ENCODE assay signal across 24 cellular contexts in genomic region chr10:126066491-126066890, GRCh38.
"Had no signal": no experiment of that assay in that cellular context is flagged by ENCODE, and none has a peak within 500 bp of the region (broad histone marks: within the 10 kb centered on the region; RNA-seq: fewer than 3 reads in every experiment).

No MANE protein-coding gene starts in this region.

- H3K79me2 ChIP-seq: hepatocyte had no signal

- H3K27ac ChIP-seq: gastroesophageal sphincter, hepatocyte, stomach, thyroid gland, upper lobe of left lung had no signal

- H3K4me1 ChIP-seq: upper lobe of left lung had no signal

- H3K36me3 Mint-ChIP-seq: activated naive CD4-positive, alpha-beta T cell treated with anti-CD3 and anti-CD28 coated beads, Interleukin-2, amount 50 U/mL, for 72 hours; naive thymus-derived CD4-positive, alpha-beta T cell; stimulated activated naive B cell treated with anti-CD40 and anti-IgM and Interleukin-4, amounts not matched to agents 10 μg/mL and 1 μg/mL and 100 μg/mL, for 72 hours had no signal

- H3K4me3 Mint-ChIP-seq: activated CD4-positive, alpha-beta T cell treated with anti-CD3 and anti-CD28 coated beads for 36 hours; activated T-cell treated with anti-CD3 and anti-CD28 coated beads, Interleukin-2, amount 50 U/mL, for 72 hours; central memory CD8-positive, alpha-beta T cell; naive thymus-derived CD4-positive, alpha-beta T cell; neural crest cell; stimulated activated naive B cell treated with anti-CD40 and anti-IgM and Interleukin-4, amounts not matched to agents 10 μg/mL and 1 μg/mL and 100 μg/mL, for 72 hours had no signal

- H3K9me3 Mint-ChIP-seq: activated naive CD4-positive, alpha-beta T cell treated with anti-CD3 and anti-CD28 coated beads, Interleukin-2, amount 50 U/mL, for 72 hours; activated T-cell treated with anti-CD3 and anti-CD28 coated beads, Interleukin-2, amount 50 U/mL, for 72 hours; central memory CD8-positive, alpha-beta T cell; neural crest cell; stimulated activated naive B cell treated with anti-CD40 and anti-IgM and Interleukin-4, amounts not matched to agents 10 μg/mL and 1 μg/mL and 100 μg/mL, for 72 hours had no signal

- H3K4me1 Mint-ChIP-seq: activated CD4-positive, alpha-beta T cell treated with anti-CD3 and anti-CD28 coated beads for 36 hours; central memory CD8-positive, alpha-beta T cell; naive thymus-derived CD4-positive, alpha-beta T cell had no signal

- DNase-seq: activated CD4-positive, alpha-beta T cell treated with anti-CD3 and anti-CD28 coated beads for 36 hours; activated CD4-positive, CD25-positive, alpha-beta regulatory T cell; activated naive CD4-positive, alpha-beta T cell; activated T-cell treated with anti-CD3 and anti-CD28 coated beads for 4 hours; activated T-cell treated with anti-CD3 and anti-CD28 coated beads, Interleukin-2, amount 50 U/mL, for 72 hours; dermis blood vessel endothelial cell; effector memory CD4-positive, alpha-beta T cell; left cardiac atrium; left ventricle myocardium superior; midbrain; naive thymus-derived CD4-positive, alpha-beta T cell; occipital lobe; stimulated activated CD4-positive, alpha-beta T cell treated with anti-CD3 and anti-CD28 coated beads, Interleukin-15, amount 100 ng/mL, for 24 hours; stimulated activated CD4-positive, alpha-beta T cell treated with anti-CD3 and anti-CD28 coated beads, Interleukin-2, amount 100 ng/mL, for 24 hours; stimulated activated naive B cell treated with anti-CD40 and anti-IgM and Interleukin-4, amounts not matched to agents 10 μg/mL and 1 μg/mL and 100 μg/mL, for 72 hours; stomach; thyroid gland had no signal

- H3K9me3 ChIP-seq: thyroid gland, upper lobe of left lung had no signal

- H3K36me3 ChIP-seq: gastroesophageal sphincter, stomach, thyroid gland, upper lobe of left lung had no signal

- ATAC-seq: activated CD4-positive, alpha-beta T cell treated with anti-CD3 and anti-CD28 coated beads for 36 hours; activated naive CD4-positive, alpha-beta T cell treated with anti-CD3 and anti-CD28 coated beads, Interleukin-2, amount 50 U/mL, for 72 hours; activated T-cell treated with anti-CD3 and anti-CD28 coated beads, Interleukin-2, amount 50 U/mL, for 72 hours; gastroesophageal sphincter; left cardiac atrium; left ventricle myocardium superior; naive thymus-derived CD4-positive, alpha-beta T cell; right cardiac atrium; stimulated activated naive B cell treated with anti-CD40 and anti-IgM and Interleukin-4, amounts not matched to agents 10 μg/mL and 1 μg/mL and 100 μg/mL, for 72 hours had no signal

- H3K27ac Mint-ChIP-seq: activated CD4-positive, alpha-beta T cell treated with anti-CD3 and anti-CD28 coated beads for 36 hours; activated naive CD4-positive, alpha-beta T cell treated with anti-CD3 and anti-CD28 coated beads, Interleukin-2, amount 50 U/mL, for 72 hours; activated T-cell treated with anti-CD3 and anti-CD28 coated beads, Interleukin-2, amount 50 U/mL, for 72 hours; naive thymus-derived CD4-positive, alpha-beta T cell; stimulated activated naive B cell treated with anti-CD40 and anti-IgM and Interleukin-4, amounts not matched to agents 10 μg/mL and 1 μg/mL and 100 μg/mL, for 72 hours had no signal

- H3K27me3 ChIP-seq: gastroesophageal sphincter, hepatocyte, thyroid gland, upper lobe of left lung had no signal

- H3K4me3 ChIP-seq: gastroesophageal sphincter, hepatocyte, stomach, thyroid gland, upper lobe of left lung had no signal

- H3K4me2 ChIP-seq: hepatocyte had no signal
